Comparison of ENCODE assay signal across 1 cellular context in genomic region chr11:67548112-67548511, GRCh38. TPM values are rescaled to one million over a fixed set of nuclear protein-coding genes. Genes with fewer than 3 reads are reported as not detected.
"Had no signal": no experiment of that assay in that cellular context is flagged by ENCODE, and none has a peak within 500 bp of the region (broad histone marks: within the 10 kb centered on the region; RNA-seq: fewer than 3 reads in every experiment).

No MANE protein-coding gene starts in this region.

RNA-seq across cellular contexts. Expression of gene CABP2, which starts 24.9 kb away (rescaled TPM):
- total RNA-seq: GM12878 had no signal
- polyA plus RNA-seq: GM12878 had no signal
